ENCODE assay signal across 8 cellular contexts in the genomic region with DNA sequence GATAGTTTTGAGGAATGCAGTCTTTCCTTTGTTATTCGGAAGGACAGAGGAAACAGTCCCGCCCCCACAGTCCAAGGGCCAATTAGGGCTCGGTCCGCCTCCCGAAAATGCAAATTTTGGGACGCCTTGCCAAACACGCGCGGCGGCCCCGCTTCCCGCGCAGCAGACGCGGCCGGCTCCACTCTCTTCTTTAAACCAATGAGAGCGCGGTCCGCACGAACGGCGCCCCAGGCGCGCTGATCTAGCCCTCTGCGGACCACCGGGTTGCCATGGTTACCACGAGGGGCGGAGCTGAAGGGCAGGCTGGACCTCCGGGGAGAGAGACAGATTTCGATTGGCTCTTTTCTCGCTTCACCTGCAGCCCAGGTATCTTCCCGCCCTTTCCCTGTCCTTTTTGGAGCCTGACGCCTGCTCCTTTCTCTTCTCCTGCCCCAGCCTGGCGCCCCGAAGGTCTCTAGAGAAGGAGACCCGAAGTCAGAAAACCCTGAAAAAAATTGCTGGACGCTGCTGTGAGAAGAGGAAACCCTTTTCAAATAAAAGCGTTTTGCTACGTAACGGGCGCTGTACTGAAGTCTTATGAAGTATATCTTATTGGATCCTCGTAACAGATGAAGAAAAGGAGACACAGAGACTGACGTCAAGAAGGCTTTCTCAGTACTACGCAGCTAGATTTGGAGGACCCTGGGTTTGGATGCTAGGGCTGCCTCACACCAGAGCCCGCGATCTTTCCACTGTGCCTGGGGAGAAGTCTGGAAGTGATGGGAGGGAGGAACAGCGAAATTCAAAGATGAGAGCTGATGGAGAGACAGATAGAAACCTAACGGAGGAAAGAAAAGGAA. TPM values are rescaled to one million over a fixed set of nuclear protein-coding genes. Genes with fewer than 3 reads are reported as not detected.
A peak's percentile ranks its signal among the peaks of the same experiment; 100 is the strongest.
DNase-seq lines count a peak whose midpoint lies in the region; ATAC-seq and TF ChIP-seq lines count a peak whose summit lies in the region.

No MANE protein-coding gene starts in this region.

- no peak overlapping the region for H3K27ac Mint-ChIP-seq in stimulated activated naive CD8-positive, alpha-beta T cell treated with anti-CD3 and anti-CD28 coated beads, Interleukin-15, Interleukin-2, amounts not matched to agents 100 ng/mL and 50 ng/mL, for 24 hours

- H3K4me1 Mint-ChIP-seq in stimulated activated naive CD8-positive, alpha-beta T cell treated with anti-CD3 and anti-CD28 coated beads, Interleukin-15, Interleukin-2, amounts not matched to agents 100 ng/mL and 50 ng/mL, for 24 hours (ENCODE audit: low read depth): peaks cover 35% of the 10 kb centered on the region

- POLR2A ChIA-PET in HEK293T (lab: Yijun Ruan, JAX): interaction anchor here (1.2 to 1.8 kb wide), 2 partner anchors 10 to 32 kb away, joined by 5 to 6 read pairs; partner anchors contain the start of gene ALDH16A1

- H3K4me3 ChIP-seq in AG10803 (ENCODE audit: low read length) (no peak overlapping the region), cardiac fibroblast (replicated peaks in 1 of 2; ENCODE audit: low read depth in 2 of 2, low read length in 2 of 2) (peak overlapping the region in 1 of 2 donors; percentile 30)

- no peaks in the 10 kb centered on the region for H3K9me3 Mint-ChIP-seq in stimulated activated naive CD8-positive, alpha-beta T cell treated with anti-CD3 and anti-CD28 coated beads, Interleukin-15, Interleukin-2, amounts not matched to agents 100 ng/mL and 50 ng/mL, for 24 hours

- DNase-seq in AG10803 (ENCODE audit: low read depth): peak; percentile 43
- DNase-seq in HEK293T (ENCODE audit: extremely low spot score): peak; percentile 81
- peak; percentile 61 for DNase-seq in OCI-M1 (lab: John Stamatoyannopoulos, UW)
- DNase-seq in cardiac fibroblast (ENCODE audit: low read depth in 2 of 2): peak; percentile 61 to 75
- peak; percentile 54 for DNase-seq in left lobe of liver (ENCODE audit: low spot score)

- no peaks in the 10 kb centered on the region for H3K36me3 Mint-ChIP-seq in stimulated activated naive CD8-positive, alpha-beta T cell treated with anti-CD3 and anti-CD28 coated beads, Interleukin-15, Interleukin-2, amounts not matched to agents 100 ng/mL and 50 ng/mL, for 24 hours (ENCODE audit: low read depth)

- CTCF ChIA-PET in HEK293T (lab: Yijun Ruan, JAX): interaction anchor here (0.8 kb wide), 1 partner anchor 14 kb away, joined by 4 read pairs; no protein-coding TSS in a partner anchor

- peaks cover 81% of the 10 kb centered on the region for H3K27me3 Mint-ChIP-seq in stimulated activated naive CD8-positive, alpha-beta T cell treated with anti-CD3 and anti-CD28 coated beads, Interleukin-15, Interleukin-2, amounts not matched to agents 100 ng/mL and 50 ng/mL, for 24 hours

- ATAC-seq in left lobe of liver (peak; percentile 72), GM18520 (IDR thresholded peaks at IDR 0.05; ENCODE audit: unreplicated experiment) (no peak), HG03108 (IDR thresholded peaks at IDR 0.05; ENCODE audit: unreplicated experiment) (no peak)

- TF ChIP-seq CTCF in AG10803 (conservative IDR thresholded peaks at IDR 0.05; ENCODE audit: low read length) (no peak), cardiac fibroblast (IDR thresholded peaks at IDR 0.05; ENCODE audit: low read depth, low read length) (no peak)

- H3K4me3 Mint-ChIP-seq in stimulated activated naive CD8-positive, alpha-beta T cell treated with anti-CD3 and anti-CD28 coated beads, Interleukin-15, Interleukin-2, amounts not matched to agents 100 ng/mL and 50 ng/mL, for 24 hours: peak overlapping the region; percentile 47

TF ChIP-seq in HEK293T, 16 proteins besides CTCF, POLR2A, EP300 and RAD21:
- TF ChIP-seq ZNF384 (IDR thresholded peaks at IDR 0.05): no peak
- TF ChIP-seq ARNT (IDR thresholded peaks at IDR 0.05): no peak
- TF ChIP-seq L3MBTL2 (conservative IDR thresholded peaks at IDR 0.05): peak; percentile 64
- no peak for TF ChIP-seq FOXM1 (IDR thresholded peaks at IDR 0.05; ENCODE audit: borderline replicate concordance)
- no peak for TF ChIP-seq FOXK2 (IDR thresholded peaks at IDR 0.05)
- peak; percentile 84; the same call in 1 of the 2 replicates for TF ChIP-seq CTBP1 (IDR thresholded peaks at IDR 0.05; ENCODE audit: borderline replicate concordance)
- TF ChIP-seq SP1 (IDR thresholded peaks at IDR 0.05): no peak
- no peak for TF ChIP-seq FOXA1 (IDR thresholded peaks at IDR 0.05)
- TF ChIP-seq, protein P1, sequence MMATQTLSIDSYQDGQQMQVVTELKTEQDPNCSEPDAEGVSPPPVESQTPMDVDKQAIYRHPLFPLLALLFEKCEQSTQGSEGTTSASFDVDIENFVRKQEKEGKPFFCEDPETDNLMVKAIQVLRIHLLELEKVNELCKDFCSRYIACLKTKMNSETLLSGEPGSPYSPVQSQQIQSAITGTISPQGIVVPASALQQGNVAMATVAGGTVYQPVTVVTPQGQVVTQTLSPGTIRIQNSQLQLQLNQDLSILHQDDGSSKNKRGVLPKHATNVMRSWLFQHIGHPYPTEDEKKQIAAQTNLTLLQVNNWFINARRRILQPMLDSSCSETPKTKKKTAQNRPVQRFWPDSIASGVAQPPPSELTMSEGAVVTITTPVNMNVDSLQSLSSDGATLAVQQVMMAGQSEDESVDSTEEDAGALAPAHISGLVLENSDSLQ (IDR thresholded peaks at IDR 0.05): no peak
- TF ChIP-seq TARDBP (IDR thresholded peaks at IDR 0.05): no peak
- no peak for TF ChIP-seq NFRKB (IDR thresholded peaks at IDR 0.05)
- no peak for TF ChIP-seq LEF1 (IDR thresholded peaks at IDR 0.05; ENCODE audit: borderline replicate concordance)
- no peak for TF ChIP-seq BHLHE40 (IDR thresholded peaks at IDR 0.05; ENCODE audit: borderline replicate concordance)
- no peak for TF ChIP-seq ELF4 (IDR thresholded peaks at IDR 0.05)
- no peak for TF ChIP-seq HDGF (IDR thresholded peaks at IDR 0.05; ENCODE audit: borderline replicate concordance)
- TF ChIP-seq SUZ12 (IDR thresholded peaks at IDR 0.05): no peak

RNA-seq across cellular contexts. Expression of gene PTH2, which starts 2.0 kb away (rescaled TPM):
- total RNA-seq in left lobe of liver: not detected

RNA-seq across cellular contexts. Expression of gene GFY, which starts 3.9 kb away (rescaled TPM):
- not detected for total RNA-seq in left lobe of liver

RNA-seq across cellular contexts. Expression of gene SLC17A7, which starts 20.1 kb away (rescaled TPM):
- 0.15 TPM for total RNA-seq in left lobe of liver

RNA-seq across cellular contexts. Expression of gene PIH1D1, which starts 30.4 kb away (rescaled TPM):
- total RNA-seq in left lobe of liver: 48.8 TPM

RNA-seq across cellular contexts. Expression of gene ALDH16A1, which starts 31.8 kb away (rescaled TPM):
- total RNA-seq in left lobe of liver: 29.7 TPM
